Comparison of ENCODE assay signal across 1 cellular context in the genomic region with DNA sequence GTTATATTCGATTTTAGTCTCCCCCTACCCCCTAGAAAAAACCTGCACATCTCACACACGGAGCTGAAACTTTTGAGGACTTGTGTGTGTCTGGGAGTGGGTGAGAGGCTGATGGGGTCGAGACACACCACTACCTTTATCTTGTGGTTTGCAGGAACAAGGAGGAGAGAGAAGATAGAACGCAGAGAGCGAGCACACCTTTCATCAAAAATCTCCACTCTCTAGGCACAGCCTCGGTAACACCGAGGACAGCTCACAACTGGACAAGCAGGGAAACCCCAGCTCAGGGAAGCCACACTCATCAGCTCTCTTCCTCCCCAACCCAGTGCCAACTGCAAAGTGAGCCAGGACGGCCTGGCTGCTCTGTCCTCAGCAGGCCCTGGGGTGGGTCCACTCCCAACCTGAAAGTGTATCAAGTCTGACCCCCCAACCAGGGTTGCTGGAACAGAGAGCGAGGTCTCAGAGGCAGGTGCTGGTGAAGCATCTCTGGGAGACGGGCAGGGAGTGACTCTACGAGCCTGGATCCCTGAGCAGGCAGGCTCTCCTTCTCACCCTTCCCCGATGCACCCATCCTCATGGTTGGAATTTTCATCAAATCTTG.
TF ChIP-seq lines count a peak whose summit lies in the region.

No MANE protein-coding gene starts in this region.

TF ChIP-seq in WTC11, 78 proteins besides CTCF, POLR2A, EP300 and RAD21 (continued from another document):
- TF ChIP-seq, protein P1, sequence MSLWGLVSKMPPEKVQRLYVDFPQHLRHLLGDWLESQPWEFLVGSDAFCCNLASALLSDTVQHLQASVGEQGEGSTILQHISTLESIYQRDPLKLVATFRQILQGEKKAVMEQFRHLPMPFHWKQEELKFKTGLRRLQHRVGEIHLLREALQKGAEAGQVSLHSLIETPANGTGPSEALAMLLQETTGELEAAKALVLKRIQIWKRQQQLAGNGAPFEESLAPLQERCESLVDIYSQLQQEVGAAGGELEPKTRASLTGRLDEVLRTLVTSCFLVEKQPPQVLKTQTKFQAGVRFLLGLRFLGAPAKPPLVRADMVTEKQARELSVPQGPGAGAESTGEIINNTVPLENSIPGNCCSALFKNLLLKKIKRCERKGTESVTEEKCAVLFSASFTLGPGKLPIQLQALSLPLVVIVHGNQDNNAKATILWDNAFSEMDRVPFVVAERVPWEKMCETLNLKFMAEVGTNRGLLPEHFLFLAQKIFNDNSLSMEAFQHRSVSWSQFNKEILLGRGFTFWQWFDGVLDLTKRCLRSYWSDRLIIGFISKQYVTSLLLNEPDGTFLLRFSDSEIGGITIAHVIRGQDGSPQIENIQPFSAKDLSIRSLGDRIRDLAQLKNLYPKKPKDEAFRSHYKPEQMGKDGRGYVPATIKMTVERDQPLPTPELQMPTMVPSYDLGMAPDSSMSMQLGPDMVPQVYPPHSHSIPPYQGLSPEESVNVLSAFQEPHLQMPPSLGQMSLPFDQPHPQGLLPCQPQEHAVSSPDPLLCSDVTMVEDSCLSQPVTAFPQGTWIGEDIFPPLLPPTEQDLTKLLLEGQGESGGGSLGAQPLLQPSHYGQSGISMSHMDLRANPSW (CRISPR knock-in tag; conservative IDR thresholded peaks at IDR 0.05; ENCODE audit: low read depth) = no peak
- no peak for TF ChIP-seq NFATC4 (CRISPR knock-in tag; IDR thresholded peaks at IDR 0.05)
- TF ChIP-seq, protein P2, sequence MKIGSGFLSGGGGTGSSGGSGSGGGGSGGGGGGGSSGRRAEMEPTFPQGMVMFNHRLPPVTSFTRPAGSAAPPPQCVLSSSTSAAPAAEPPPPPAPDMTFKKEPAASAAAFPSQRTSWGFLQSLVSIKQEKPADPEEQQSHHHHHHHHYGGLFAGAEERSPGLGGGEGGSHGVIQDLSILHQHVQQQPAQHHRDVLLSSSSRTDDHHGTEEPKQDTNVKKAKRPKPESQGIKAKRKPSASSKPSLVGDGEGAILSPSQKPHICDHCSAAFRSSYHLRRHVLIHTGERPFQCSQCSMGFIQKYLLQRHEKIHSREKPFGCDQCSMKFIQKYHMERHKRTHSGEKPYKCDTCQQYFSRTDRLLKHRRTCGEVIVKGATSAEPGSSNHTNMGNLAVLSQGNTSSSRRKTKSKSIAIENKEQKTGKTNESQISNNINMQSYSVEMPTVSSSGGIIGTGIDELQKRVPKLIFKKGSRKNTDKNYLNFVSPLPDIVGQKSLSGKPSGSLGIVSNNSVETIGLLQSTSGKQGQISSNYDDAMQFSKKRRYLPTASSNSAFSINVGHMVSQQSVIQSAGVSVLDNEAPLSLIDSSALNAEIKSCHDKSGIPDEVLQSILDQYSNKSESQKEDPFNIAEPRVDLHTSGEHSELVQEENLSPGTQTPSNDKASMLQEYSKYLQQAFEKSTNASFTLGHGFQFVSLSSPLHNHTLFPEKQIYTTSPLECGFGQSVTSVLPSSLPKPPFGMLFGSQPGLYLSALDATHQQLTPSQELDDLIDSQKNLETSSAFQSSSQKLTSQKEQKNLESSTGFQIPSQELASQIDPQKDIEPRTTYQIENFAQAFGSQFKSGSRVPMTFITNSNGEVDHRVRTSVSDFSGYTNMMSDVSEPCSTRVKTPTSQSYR (CRISPR knock-in tag; IDR thresholded peaks at IDR 0.05) = no peak
